Comparison of ENCODE assay signal across 32 cellular contexts in the genomic region with DNA sequence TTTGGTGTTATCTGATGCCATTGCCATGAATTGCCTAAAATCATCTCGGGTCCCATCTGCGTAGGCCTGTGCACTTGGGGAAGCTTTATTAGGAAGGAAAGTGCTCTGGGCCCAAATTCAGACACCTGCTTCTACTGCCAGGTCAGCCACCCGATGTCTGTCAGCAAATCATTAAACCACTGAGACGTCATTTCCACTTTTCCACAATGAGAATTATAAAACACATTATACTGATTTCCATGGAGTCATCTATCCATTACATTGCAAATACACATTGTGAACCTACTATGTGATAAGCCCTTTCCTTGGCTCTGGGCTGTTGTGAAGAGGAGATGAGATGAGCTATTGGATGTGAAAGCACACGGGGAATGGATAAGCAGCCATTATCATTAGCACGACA.
DNase-seq lines count a peak whose midpoint lies in the region; ATAC-seq, FAIRE-seq and TF ChIP-seq lines count a peak whose summit lies in the region.
"Had no signal": no experiment of that assay in that cellular context is flagged by ENCODE, and none has a peak within 500 bp of the region (broad histone marks: within the 10 kb centered on the region; RNA-seq: fewer than 3 reads in every experiment).

No MANE protein-coding gene starts in this region.

- FAIRE-seq in HepG2 (lab: Jason Lieb, UNC), result no peak
- FAIRE-seq: A204.1, A549, D721Med had no signal

- H3K9me3 ChIP-seq in HepG2 (ENCODE audit: low read length) (peaks cover 52% of the 10 kb centered on the region), right lobe of liver (no peaks in the 10 kb centered on the region), GM23248 (ENCODE audit: low read depth) (no peaks in the 10 kb centered on the region)
- H3K9me3 ChIP-seq: A549; BE2C; BLaER1; BLaER1 treated with 17β-estradiol and CSF1 and Interleukin-3, amounts not matched to agents 10 nM and 100 nM; Caco-2 had no signal

- no peaks in the 10 kb centered on the region for H3F3A ChIP-seq in GM23248 (ENCODE audit: insufficient read depth)

- H3K27me3 ChIP-seq in HepG2 (ENCODE audit: control insufficient read depth in 1 of 2, insufficient read depth in 2 of 2, low read length in 2 of 2), result no peaks in the 10 kb centered on the region
- no peaks in the 10 kb centered on the region for H3K27me3 ChIP-seq in right lobe of liver
- no peaks in the 10 kb centered on the region for H3K27me3 ChIP-seq in GM23248 (replicated peaks; ENCODE audit: insufficient read depth)
- H3K27me3 ChIP-seq: BE2C; BLaER1; BLaER1 treated with 17β-estradiol and CSF1 and Interleukin-3, amounts not matched to agents 10 nM and 100 nM had no signal

- H4K20me1 ChIP-seq in HepG2 (ENCODE audit: insufficient read depth, low read length) (no peaks in the 10 kb centered on the region), GM23248 (ENCODE audit: insufficient read depth) (no peaks in the 10 kb centered on the region)
- H4K20me1 ChIP-seq: BLaER1; BLaER1 treated with 17β-estradiol and CSF1 and Interleukin-3, amounts not matched to agents 10 nM and 100 nM had no signal

- H3K4me2 ChIP-seq in HepG2 (ENCODE audit: low read depth, low read length), result no peak overlapping the region
- H3K4me2 ChIP-seq in GM23248 (ENCODE audit: unreplicated experiment), result no peak overlapping the region
- H3K4me2 ChIP-seq: A549; BLaER1; BLaER1 treated with 17β-estradiol and CSF1 and Interleukin-3, amounts not matched to agents 10 nM and 100 nM had no signal

- no peaks in the 10 kb centered on the region for H3K4me1 ChIP-seq in HepG2 (ENCODE audit: insufficient read depth, low read length)
- H3K4me1 ChIP-seq in right lobe of liver, result no peaks in the 10 kb centered on the region
- no peaks in the 10 kb centered on the region for H3K4me1 ChIP-seq in GM23248 (ENCODE audit: insufficient read depth)
- H3K4me1 ChIP-seq: A549; BE2C; BLaER1; BLaER1 treated with 17β-estradiol and CSF1 and Interleukin-3, amounts not matched to agents 10 nM and 100 nM; Caco-2 had no signal

- H3K9me2 ChIP-seq in GM23248 (ENCODE audit: insufficient read depth), result no peaks in the 10 kb centered on the region

- no peak for ATAC-seq in HepG2
- no peak for ATAC-seq in right lobe of liver
- ATAC-seq: A549; CD8-positive, alpha-beta T cell had no signal

- no peak for DNase-seq in HepG2 (ENCODE audit: low spot score)
- no peak for DNase-seq in right lobe of liver
- DNase-seq in GM19238 (ENCODE audit: insufficient read length, low spot score), result no peak
- DNase-seq in GM23248, result no peak
- DNase-seq: 8988T; ACHN; AML-193; BE2C; C1 segment of cervical spinal cord; Caco-2; Calu3; CD4-positive, alpha-beta memory T cell; CD4-positive, alpha-beta T cell; CD4-positive, CD25-positive, alpha-beta regulatory T cell; CD8-positive, alpha-beta memory T cell; CD8-positive, alpha-beta T cell; COR-L47; DMS 273 treated with DMSO at 0.1 percent for 48 hours; DMS153; DMS53; DMS79; DMS79 treated with DMSO at 0.1 percent for 48 hours; DND-41; EL had no signal

- H3K36me3 ChIP-seq in HepG2 (replicated peaks in 1 of 2; ENCODE audit: control insufficient read depth in 1 of 2, insufficient read depth in 2 of 2, low read length in 2 of 2) (no peaks in the 10 kb centered on the region), right lobe of liver (no peaks in the 10 kb centered on the region), GM23248 (ENCODE audit: low read depth) (no peaks in the 10 kb centered on the region)
- H3K36me3 ChIP-seq: BE2C; BLaER1; BLaER1 treated with 17β-estradiol and CSF1 and Interleukin-3, amounts not matched to agents 10 nM and 100 nM had no signal

- no peak overlapping the region for H2AFZ ChIP-seq in HepG2 (ENCODE audit: low read length)
- H2AFZ ChIP-seq in GM23248, result no peak overlapping the region

- intact Hi-C loops in HepG2 (cut with micrococcal nuclease; ENCODE audit: unreplicated experiment) (no loop called here), right lobe of liver (cut with DNase I) (no loop called here)

- in situ Hi-C loops in HepG2 (cut with HindIII; ENCODE audit: extremely low pct_ligation_motif_present, low pct_unique_long_range_greater_than_20kb), result no loop called here
- in situ Hi-C loops in GM23248 (cut with MboI), result no loop called here

- H3K27ac ChIP-seq in HepG2 (ENCODE audit: extremely low read length, insufficient read depth, low read length) (no peak overlapping the region), right lobe of liver (no peak overlapping the region), C4-2B (peak overlapping the region; percentile 61; the same call in 1 of the 2 replicates), VCaP (peak overlapping the region; percentile 62), GM23248 (no peak overlapping the region)
- H3K27ac ChIP-seq: 22Rv1; A549; BLaER1; BLaER1 treated with 17β-estradiol and CSF1 and Interleukin-3, amounts not matched to agents 10 nM and 100 nM had no signal

- CTCF ChIA-PET in HepG2 (lab: Yijun Ruan, JAX; ENCODE audit: low intra/inter-chr PET ratio, low total read pairs), result no interaction called here

- POLR2A ChIA-PET in HepG2 (lab: Yijun Ruan, JAX), result no interaction called here

- no peak for TF ChIP-seq CTCF in HepG2 (CRISPR knock-in tag; IDR thresholded peaks at IDR 0.05)
- no peak for TF ChIP-seq CTCF in right lobe of liver (IDR thresholded peaks at IDR 0.05)
- no peak for TF ChIP-seq CTCF in C4-2B (conservative IDR thresholded peaks at IDR 0.05)
- TF ChIP-seq CTCF in VCaP (conservative IDR thresholded peaks at IDR 0.05), result no peak

- TF ChIP-seq EP300 in HepG2 (IDR thresholded peaks at IDR 0.05; ENCODE audit: low read depth in 2 of 2, low read length in 2 of 2) (no peak), HepG2 (CRISPR knock-in tag; IDR thresholded peaks at IDR 0.05; ENCODE audit: borderline replicate concordance) (no peak)

- no TSS peak for BruUV-seq in HepG2 (replicated peaks; lab: Mats Ljungman, UMichigan)

- H3K4me3 ChIP-seq in HepG2 (replicated peaks in 1 of 3; ENCODE audit: insufficient read depth in 1 of 3, low read depth in 2 of 3, low read length in 3 of 3) (no peak overlapping the region), right lobe of liver (no peak overlapping the region), GM23248 (no peak overlapping the region)
- H3K4me3 ChIP-seq: A549; BLaER1; BLaER1 treated with 17β-estradiol and CSF1 and Interleukin-3, amounts not matched to agents 10 nM and 100 nM had no signal

- TF ChIP-seq RAD21 in HepG2 (CRISPR knock-in tag; IDR thresholded peaks at IDR 0.05), result no peak

- H3K9ac ChIP-seq in HepG2 (ENCODE audit: insufficient read depth, low read depth, low read length) (no peak overlapping the region), GM23248 (no peak overlapping the region)
- H3K9ac ChIP-seq: BLaER1; BLaER1 treated with 17β-estradiol and CSF1 and Interleukin-3, amounts not matched to agents 10 nM and 100 nM had no signal

- TF ChIP-seq POLR2A in HepG2 (IDR thresholded peaks at IDR 0.05; ENCODE audit: insufficient read depth in 1 of 2, low read depth in 2 of 2, low read length in 2 of 2) (no peak), right lobe of liver (IDR thresholded peaks at IDR 0.05) (no peak)

- 5% methylated on average over 6 of the region's 6 CpGs for WGBS in HepG2 (ENCODE audit: low lambda C conversion rate)
- 45% methylated on average over 6 of the region's 6 CpGs for WGBS in right lobe of liver (ENCODE audit: insufficient coverage, low coverage, low lambda C conversion rate, missing lambda C conversion rate)
- 48 to 49% methylated on average over 6 of the region's 6 CpGs for WGBS in GM23248 (ENCODE audit: low coverage in 1 of 2, low lambda C conversion rate in 2 of 2, missing lambda C conversion rate in 2 of 2), 2 experiments

- H3K79me2 ChIP-seq in HepG2 (ENCODE audit: insufficient read depth, low read length), result no peaks in the 10 kb centered on the region
- H3K79me2 ChIP-seq in GM23248 (ENCODE audit: insufficient read depth), result no peaks in the 10 kb centered on the region

TF ChIP-seq in HepG2, 621 proteins besides CTCF, POLR2A, EP300 and RAD21:
- no peak for TF ChIP-seq NR2F2 (IDR thresholded peaks at IDR 0.05; ENCODE audit: borderline replicate concordance, low read depth)
- TF ChIP-seq FIP1L1 (IDR thresholded peaks at IDR 0.05; ENCODE audit: borderline replicate concordance, insufficient read depth, low read depth, low read length), result no peak
- TF ChIP-seq CREB1 (IDR thresholded peaks at IDR 0.05), result peak; percentile 95
- TF ChIP-seq CREB1 (CRISPR knock-in tag; IDR thresholded peaks at IDR 0.05), result no peak
- peak; percentile 90 for TF ChIP-seq ATF7 (IDR thresholded peaks at IDR 0.05)
- TF ChIP-seq ATF7 (CRISPR knock-in tag; IDR thresholded peaks at IDR 0.05), result no peak
TF ChIP-seq in HepG2: peak in this region for 2.

Comparison
In these comparisons a context has a peak if more than half of its experiments do, and no peak if none do; other contexts are left out.
1. H3K27ac ChIP-seq: peak in C4-2B (single experiment) and VCaP (single experiment); none in HepG2 (single experiment), right lobe of liver (0 of 3) and GM23248 (single experiment).